1 cellular context compared by ENCODE assay signal in genomic region chr16:30521873-30522641, GRCh38.
TF ChIP-seq lines count a peak whose summit lies in the region.

No MANE protein-coding gene starts in this region.

TF ChIP-seq in K562, 482 proteins besides CTCF, POLR2A, EP300 and RAD21:
- TF ChIP-seq NFIC (IDR thresholded peaks at IDR 0.05) (no peak), PKNOX1 (IDR thresholded peaks at IDR 0.05) (peak; percentile 31; the same call in 1 of the 2 replicates)
